ENCODE assay signal across 15 cellular contexts in the genomic region with DNA sequence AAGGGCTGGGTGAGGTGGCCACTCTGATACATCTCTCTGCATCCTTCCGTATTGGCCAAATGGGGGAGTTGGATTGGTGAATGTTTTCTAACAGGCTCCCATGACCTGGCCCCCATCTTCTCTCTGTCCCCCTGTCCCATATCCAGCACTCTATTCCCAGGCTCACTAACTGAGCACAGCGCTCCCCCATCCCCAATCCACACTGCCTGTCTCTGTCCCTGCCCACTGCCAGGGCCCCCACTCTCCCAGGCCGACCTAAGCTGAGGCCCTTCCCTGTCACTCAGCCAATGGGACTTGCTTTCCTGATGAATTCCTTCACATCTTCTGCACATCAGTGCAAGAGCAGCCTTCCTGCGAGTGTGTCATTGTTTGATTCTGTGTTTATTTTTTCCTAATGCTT.
DNase-seq lines count a peak whose midpoint lies in the region; ATAC-seq and TF ChIP-seq lines count a peak whose summit lies in the region.
"Had no signal": no experiment of that assay in that cellular context is flagged by ENCODE, and none has a peak within 500 bp of the region (broad histone marks: within the 10 kb centered on the region; RNA-seq: fewer than 3 reads in every experiment).

No MANE protein-coding gene starts in this region.

- H3K9me3 Mint-ChIP-seq in osteocyte (ENCODE audit: unreplicated experiment) = peaks cover 49% of the 10 kb centered on the region
- H3K9me3 Mint-ChIP-seq in activated naive CD8-positive, alpha-beta T cell treated with anti-CD3 and anti-CD28 coated beads, Interleukin-2, amount 50 U/mL, for 24 hours = peaks cover 2% of the 10 kb centered on the region

- no peaks in the 10 kb centered on the region for H3K27me3 Mint-ChIP-seq in osteocyte (ENCODE audit: unreplicated experiment)
- H3K27me3 Mint-ChIP-seq in activated naive CD8-positive, alpha-beta T cell treated with anti-CD3 and anti-CD28 coated beads, Interleukin-2, amount 50 U/mL, for 24 hours = no peaks in the 10 kb centered on the region
- H3K27me3 Mint-ChIP-seq: B cell had no signal

- ATAC-seq in activated naive CD8-positive, alpha-beta T cell treated with anti-CD3 and anti-CD28 coated beads, Interleukin-2, amount 50 U/mL, for 24 hours = no peak
- ATAC-seq: CD8-positive, alpha-beta T cell had no signal

- H3K4me1 Mint-ChIP-seq in osteocyte (ENCODE audit: unreplicated experiment) = no peaks in the 10 kb centered on the region
- no peaks in the 10 kb centered on the region for H3K4me1 Mint-ChIP-seq in activated naive CD8-positive, alpha-beta T cell treated with anti-CD3 and anti-CD28 coated beads, Interleukin-2, amount 50 U/mL, for 24 hours
- H3K4me1 Mint-ChIP-seq: B cell had no signal

- no peak overlapping the region for H3K4me3 Mint-ChIP-seq in osteocyte (ENCODE audit: unreplicated experiment)
- no peak overlapping the region for H3K4me3 Mint-ChIP-seq in activated naive CD8-positive, alpha-beta T cell treated with anti-CD3 and anti-CD28 coated beads, Interleukin-2, amount 50 U/mL, for 24 hours
- H3K4me3 Mint-ChIP-seq: B cell; CD8-positive, alpha-beta T cell had no signal

- H3K36me3 Mint-ChIP-seq in osteocyte (ENCODE audit: unreplicated experiment) = no peaks in the 10 kb centered on the region
- H3K36me3 Mint-ChIP-seq in activated naive CD8-positive, alpha-beta T cell treated with anti-CD3 and anti-CD28 coated beads, Interleukin-2, amount 50 U/mL, for 24 hours (ENCODE audit: low read depth) = no peaks in the 10 kb centered on the region
- H3K36me3 Mint-ChIP-seq: CD8-positive, alpha-beta T cell had no signal

- DNase-seq in substantia nigra (lab: John Stamatoyannopoulos, UW) = no peak
- no peak for DNase-seq in osteocyte (ENCODE audit: extremely low spot score, unreplicated experiment)
- DNase-seq in activated naive CD8-positive, alpha-beta T cell treated with anti-CD3 and anti-CD28 coated beads, Interleukin-2, amount 50 U/mL, for 24 hours = no peak
- no peak for DNase-seq in occipital lobe (lab: John Stamatoyannopoulos, UW)
- DNase-seq: Calu3; CD8-positive, alpha-beta T cell; DMS79 treated with DMSO at 0.1 percent for 48 hours; GF-D8; GOT3; H7 had no signal

- no peak overlapping the region for H3K27ac Mint-ChIP-seq in osteocyte (ENCODE audit: unreplicated experiment)
- no peak overlapping the region for H3K27ac Mint-ChIP-seq in activated naive CD8-positive, alpha-beta T cell treated with anti-CD3 and anti-CD28 coated beads, Interleukin-2, amount 50 U/mL, for 24 hours
- H3K27ac Mint-ChIP-seq: B cell; CD8-positive, alpha-beta T cell had no signal

- H3K27ac ChIP-seq in angular gyrus (ENCODE audit: low read depth, low read length) (peak overlapping the region; percentile 79), cingulate gyrus (ENCODE audit: low read depth, low read length) (peak overlapping the region; percentile 78), layer of hippocampus (ENCODE audit: low read depth, low read length) (peak overlapping the region; percentile 74), substantia nigra (ENCODE audit: low read depth, low read length, poor library complexity, severe bottlenecking) (peak overlapping the region; percentile 81)
- H3K27ac ChIP-seq: BLaER1 treated with 17β-estradiol and CSF1 and Interleukin-3, amounts not matched to agents 10 nM and 100 nM had no signal

- no peaks in the 10 kb centered on the region for H3K27me3 ChIP-seq in layer of hippocampus (ENCODE audit: control insufficient read depth, insufficient read depth, low read length)
- H3K27me3 ChIP-seq: BLaER1 treated with 17β-estradiol and CSF1 and Interleukin-3, amounts not matched to agents 10 nM and 100 nM had no signal

- TF ChIP-seq CTCF in osteocyte (IDR thresholded peaks at IDR 0.05) = no peak
